Comparison of ENCODE assay signal across 1 cellular context in genomic region chr3:52433328-52434060, GRCh38.
TF ChIP-seq lines count a peak whose summit lies in the region.

No MANE protein-coding gene starts in this region.

TF ChIP-seq in endothelial cell of umbilical vein, 7 proteins besides CTCF, POLR2A, EP300 and RAD21:
- no peak for TF ChIP-seq MYC (IDR thresholded peaks at IDR 0.05; ENCODE audit: low read depth, low read length)
- no peak for TF ChIP-seq JUN (IDR thresholded peaks at IDR 0.05; ENCODE audit: borderline replicate concordance, insufficient read depth, insufficient read length, low read depth)
- no peak for TF ChIP-seq FOS (IDR thresholded peaks at IDR 0.05; ENCODE audit: borderline replicate concordance, insufficient read depth, low read length)
- TF ChIP-seq POLR2AphosphoS5 (IDR thresholded peaks at IDR 0.05; ENCODE audit: insufficient read depth, low read depth, low read length): no peak
- TF ChIP-seq GATA2 (IDR thresholded peaks at IDR 0.05; ENCODE audit: insufficient read depth, insufficient read length, low read depth, low read length): no peak
- no peak for TF ChIP-seq MAX (IDR thresholded peaks at IDR 0.05; ENCODE audit: insufficient read depth, insufficient read length)
- no peak for TF ChIP-seq EZH2 (IDR thresholded peaks at IDR 0.05; ENCODE audit: borderline replicate concordance, low read depth, low read length, severe bottlenecking)
